ENCODE assay signal across 8 cellular contexts in the genomic region with DNA sequence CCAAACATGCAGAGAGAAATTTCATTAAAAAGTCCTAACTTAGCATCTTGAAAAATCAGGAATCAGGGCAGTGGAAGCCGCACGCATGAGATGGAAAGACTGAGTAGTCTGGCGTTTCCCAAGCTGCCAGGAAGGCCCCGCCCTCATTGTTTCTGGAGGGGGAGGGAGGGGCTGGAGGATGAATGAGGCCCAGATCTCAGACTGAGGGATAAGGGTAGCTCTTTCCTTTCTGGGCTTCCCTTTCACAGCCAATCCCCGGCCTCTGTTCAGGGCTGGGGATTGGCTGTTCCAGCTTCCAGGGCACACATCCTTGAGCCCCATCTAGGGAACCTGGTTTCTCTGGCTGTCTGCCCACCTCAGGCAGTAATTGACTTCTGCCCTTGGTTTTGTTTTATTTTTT. TPM values are rescaled to one million over a fixed set of nuclear protein-coding genes. Genes with fewer than 3 reads are reported as not detected.
A peak's percentile ranks its signal among the peaks of the same experiment; 100 is the strongest.
DNase-seq lines count a peak whose midpoint lies in the region; ATAC-seq, FAIRE-seq and TF ChIP-seq lines count a peak whose summit lies in the region.

No MANE protein-coding gene starts in this region.

- dilution Hi-C loops in endothelial cell of umbilical vein (cut with MboI; ENCODE audit: extremely low pct_ligation_motif_present, low sequenced_read_pairs) = no loop called here

- DNase-seq in ELF-1 (ENCODE audit: low read depth, low spot score) = peak; percentile 83
- peak; percentile 71 for DNase-seq in NCI-H69 (lab: John Stamatoyannopoulos, UW)
- peak; percentile 91 for DNase-seq in endothelial cell of umbilical vein (ENCODE audit: low read depth, low spot score)
- DNase-seq in activated gamma-delta T cell treated with Interleukin-2 at 50 U/mL for 16 hours = no peak

- H3K4me1 ChIP-seq in endothelial cell of umbilical vein (ENCODE audit: control insufficient read depth, extremely low read depth, insufficient read depth, low read length) (peaks cover 23% of the 10 kb centered on the region), mucosa of stomach (ENCODE audit: control insufficient read depth, insufficient read depth, low read length) (peaks cover 18% of the 10 kb centered on the region)

- H3K9ac ChIP-seq in endothelial cell of umbilical vein (replicated peaks; ENCODE audit: extremely low read depth, insufficient read depth, low read length) (no peak overlapping the region), mucosa of stomach (ENCODE audit: low read length) (peak overlapping the region; percentile 15)

- no TSS peak for BruUV-seq in endothelial cell of umbilical vein (replicated peaks; lab: Mats Ljungman, UMichigan)

- H3K27me3 ChIP-seq in endothelial cell of umbilical vein (ENCODE audit: control insufficient read depth in 2 of 2, insufficient read depth in 2 of 2, low read length in 2 of 2) (no peaks in the 10 kb centered on the region), mucosa of stomach (ENCODE audit: control insufficient read depth, insufficient read depth, low read length) (no peaks in the 10 kb centered on the region)

- no peak for TF ChIP-seq CTCF in endothelial cell of umbilical vein (IDR thresholded peaks at IDR 0.05; ENCODE audit: extremely low read depth in 1 of 2, insufficient read depth in 1 of 2, low read depth in 1 of 2, low read length in 2 of 2)

- no peak overlapping the region for H3K4me2 ChIP-seq in endothelial cell of umbilical vein (ENCODE audit: insufficient read depth, low read length)

- TF ChIP-seq POLR2A in endothelial cell of umbilical vein (IDR thresholded peaks at IDR 0.05; ENCODE audit: low read depth, low read length) = no peak

- POLR2A ChIA-PET in endothelial cell of umbilical vein (lab: Charles Lee) = interaction anchor here (1.1 kb wide), 1 partner anchor 13 kb away, joined by 5 read pairs; the partner anchor contains the start of gene ZSWIM4

- intact Hi-C loops in endothelial cell of umbilical vein (cut with micrococcal nuclease) = loop anchor here (5.0 kb wide), 1 partner anchor 49 kb away; no protein-coding TSS in a partner anchor

- H3K9me3 ChIP-seq in endothelial cell of umbilical vein (replicated peaks; ENCODE audit: control insufficient read depth, insufficient read depth, low read length) (no peaks in the 10 kb centered on the region), mucosa of stomach (ENCODE audit: control insufficient read depth, low read length) (no peaks in the 10 kb centered on the region)

- no peaks in the 10 kb centered on the region for H4K20me1 ChIP-seq in endothelial cell of umbilical vein (replicated peaks; ENCODE audit: control insufficient read depth, extremely low read depth, insufficient read depth, low read length)

- no peaks in the 10 kb centered on the region for H3K9me1 ChIP-seq in endothelial cell of umbilical vein (replicated peaks; ENCODE audit: control insufficient read depth, extremely low read depth, insufficient read depth, low read length)

- peak; percentile 96 for FAIRE-seq in endothelial cell of umbilical vein (lab: Jason Lieb, UNC)

- peaks cover 10 to 22% of the 10 kb centered on the region in 2 experiments for H3K36me3 ChIP-seq in endothelial cell of umbilical vein (ENCODE audit: control insufficient read depth in 2 of 2, extremely low read depth in 1 of 2, insufficient read depth in 2 of 2, low read length in 2 of 2)
- peaks cover 3% of the 10 kb centered on the region for H3K36me3 ChIP-seq in mucosa of stomach (ENCODE audit: control insufficient read depth, insufficient read depth, low read length)

- peak overlapping the region; percentile 20 for H2AFZ ChIP-seq in endothelial cell of umbilical vein (ENCODE audit: low read depth, low read length)

- H3K27ac ChIP-seq in endothelial cell of umbilical vein (ENCODE audit: insufficient read depth, low read depth, low read length) = peak overlapping the region; percentile 19

- no peak for ATAC-seq in GM19452 (IDR thresholded peaks at IDR 0.05; ENCODE audit: unreplicated experiment)
- no peak for ATAC-seq in GM21529 (IDR thresholded peaks at IDR 0.05; ENCODE audit: unreplicated experiment)
- ATAC-seq in HG02981 (IDR thresholded peaks at IDR 0.05; ENCODE audit: unreplicated experiment) = no peak

- H3K79me2 ChIP-seq in endothelial cell of umbilical vein (ENCODE audit: control insufficient read depth, insufficient read depth, low read length) = peaks cover 2% of the 10 kb centered on the region

- no peak overlapping the region for H3K4me3 ChIP-seq in endothelial cell of umbilical vein (replicated peaks in 1 of 3; ENCODE audit: insufficient read depth in 1 of 3, low read depth in 1 of 3, low read length in 3 of 3)
- H3K4me3 ChIP-seq in mucosa of stomach (ENCODE audit: low read length) = no peak overlapping the region

- CTCF ChIA-PET in endothelial cell of umbilical vein (lab: Charles Lee) = interaction anchor here (0.5 to 1.2 kb wide), 7 partner anchors 15 to 155 kb away, joined by 3 to 6 read pairs (median 3); partner anchors contain the start of gene MRI1

TF ChIP-seq in endothelial cell of umbilical vein, 7 proteins besides CTCF, POLR2A, EP300 and RAD21:
- TF ChIP-seq GATA2 (IDR thresholded peaks at IDR 0.05; ENCODE audit: insufficient read depth, insufficient read length, low read depth, low read length) (no peak), POLR2AphosphoS5 (IDR thresholded peaks at IDR 0.05; ENCODE audit: insufficient read depth, low read depth, low read length) (peak; percentile 33), EZH2 (IDR thresholded peaks at IDR 0.05; ENCODE audit: borderline replicate concordance, low read depth, low read length, severe bottlenecking) (no peak), JUN (IDR thresholded peaks at IDR 0.05; ENCODE audit: borderline replicate concordance, insufficient read depth, insufficient read length, low read depth) (no peak), MAX (IDR thresholded peaks at IDR 0.05; ENCODE audit: insufficient read depth, insufficient read length) (no peak), MYC (IDR thresholded peaks at IDR 0.05; ENCODE audit: low read depth, low read length) (no peak), FOS (IDR thresholded peaks at IDR 0.05; ENCODE audit: borderline replicate concordance, insufficient read depth, low read length) (no peak)

RNA-seq across cellular contexts. Expression of gene C19orf53, which starts 7.3 kb away (rescaled TPM):
- total RNA-seq in endothelial cell of umbilical vein = 113 and 126 TPM in 2 replicates
- polyA plus RNA-seq in endothelial cell of umbilical vein = 205 and 239 TPM in 2 replicates
- polyA plus RNA-seq in endothelial cell of umbilical vein (2011; cell fraction: cytosol; rRNA removed) = 241 and 294 TPM in 2 replicates
- polyA plus RNA-seq in endothelial cell of umbilical vein (2011; cell fraction: nucleus; rRNA removed) = 83.4 and 87.2 TPM in 2 replicates
- polyA plus RNA-seq in endothelial cell of umbilical vein (2012) = 223 and 226 TPM in 2 replicates
- 55.5 and 59.5 TPM in 2 replicates for polyA minus RNA-seq in endothelial cell of umbilical vein
- polyA minus RNA-seq in endothelial cell of umbilical vein (2011; cell fraction: cytosol; rRNA and poly(A)+ RNA removed) = 78.4 TPM
- polyA minus RNA-seq in endothelial cell of umbilical vein (2011; cell fraction: nucleus; rRNA and poly(A)+ RNA removed) = 11.5 and 12.9 TPM in 2 replicates

RNA-seq across cellular contexts. Expression of gene ZSWIM4, which starts 13.7 kb away (rescaled TPM):
- 23.1 and 26.6 TPM in 2 replicates for total RNA-seq in endothelial cell of umbilical vein
- polyA plus RNA-seq in endothelial cell of umbilical vein = 12.7 and 14.9 TPM in 2 replicates
- 8.0 and 11.1 TPM in 2 replicates for polyA plus RNA-seq in endothelial cell of umbilical vein (2011; cell fraction: cytosol; rRNA removed)
- 11.2 and 13.0 TPM in 2 replicates for polyA plus RNA-seq in endothelial cell of umbilical vein (2011; cell fraction: nucleus; rRNA removed)
- polyA plus RNA-seq in endothelial cell of umbilical vein (2012) = 7.9 and 16.2 TPM in 2 replicates
- polyA minus RNA-seq in endothelial cell of umbilical vein = 13.0 and 15.9 TPM in 2 replicates
- polyA minus RNA-seq in endothelial cell of umbilical vein (2011; cell fraction: cytosol; rRNA and poly(A)+ RNA removed) = 3.5 TPM
- 8.1 and 16.3 TPM in 2 replicates for polyA minus RNA-seq in endothelial cell of umbilical vein (2011; cell fraction: nucleus; rRNA and poly(A)+ RNA removed)

RNA-seq across cellular contexts. Expression of gene MRI1, which starts 17.2 kb away (rescaled TPM):
- 42.3 and 56.2 TPM in 2 replicates for total RNA-seq in endothelial cell of umbilical vein
- polyA plus RNA-seq in endothelial cell of umbilical vein = 63.2 and 82.4 TPM in 2 replicates
- polyA plus RNA-seq in endothelial cell of umbilical vein (2011; cell fraction: cytosol; rRNA removed) = 17.6 and 29.1 TPM in 2 replicates
- polyA plus RNA-seq in endothelial cell of umbilical vein (2011; cell fraction: nucleus; rRNA removed) = 216 and 219 TPM in 2 replicates
- 30.3 and 33.4 TPM in 2 replicates for polyA plus RNA-seq in endothelial cell of umbilical vein (2012)
- 33.9 and 34.1 TPM in 2 replicates for polyA minus RNA-seq in endothelial cell of umbilical vein
- polyA minus RNA-seq in endothelial cell of umbilical vein (2011; cell fraction: cytosol; rRNA and poly(A)+ RNA removed) = 31.9 TPM
- polyA minus RNA-seq in endothelial cell of umbilical vein (2011; cell fraction: nucleus; rRNA and poly(A)+ RNA removed) = 24.6 and 33.9 TPM in 2 replicates
